In genomic region chr10:121436630-121437311, GRCh38 we compare ENCODE assay signal across 1 cellular context.
TF ChIP-seq lines count a peak whose summit lies in the region.

No MANE protein-coding gene starts in this region.

TF ChIP-seq in H1, 55 proteins besides CTCF, POLR2A, EP300 and RAD21:
- TF ChIP-seq RFX5 (IDR thresholded peaks at IDR 0.05; ENCODE audit: borderline replicate concordance, low read depth, low read length) (no peak), PHF8 (conservative IDR thresholded peaks at IDR 0.05; ENCODE audit: low read depth, low read length) (no peak), RNF2 (IDR thresholded peaks at IDR 0.05; ENCODE audit: borderline replicate concordance, low read depth, low read length, missing control alignments, poor library complexity, severe bottlenecking) (no peak), EGR1 (IDR thresholded peaks at IDR 0.05; ENCODE audit: borderline replicate concordance, low read depth, low read length) (no peak), EZH2 (IDR thresholded peaks at IDR 0.05; ENCODE audit: low read depth, low read length, severe bottlenecking) (no peak), JUN (IDR thresholded peaks at IDR 0.05; ENCODE audit: low read depth, low read length) (no peak), ATF2 (IDR thresholded peaks at IDR 0.05; ENCODE audit: low read length) (no peak), BRCA1 (IDR thresholded peaks at IDR 0.05; ENCODE audit: low read depth, low read length) (no peak), CBX8 (IDR thresholded peaks at IDR 0.05; ENCODE audit: borderline replicate concordance, low read depth, low read length) (no peak), HDAC6 (IDR thresholded peaks at IDR 0.05; ENCODE audit: low read depth, low read length) (no peak), NANOG (IDR thresholded peaks at IDR 0.05; ENCODE audit: insufficient read depth, low read depth, low read length, poor library complexity, severe bottlenecking) (no peak), MAFK (IDR thresholded peaks at IDR 0.05; ENCODE audit: low read depth, low read length) (no peak)
